Comparison of ENCODE assay signal across 1 cellular context in the genomic region with DNA sequence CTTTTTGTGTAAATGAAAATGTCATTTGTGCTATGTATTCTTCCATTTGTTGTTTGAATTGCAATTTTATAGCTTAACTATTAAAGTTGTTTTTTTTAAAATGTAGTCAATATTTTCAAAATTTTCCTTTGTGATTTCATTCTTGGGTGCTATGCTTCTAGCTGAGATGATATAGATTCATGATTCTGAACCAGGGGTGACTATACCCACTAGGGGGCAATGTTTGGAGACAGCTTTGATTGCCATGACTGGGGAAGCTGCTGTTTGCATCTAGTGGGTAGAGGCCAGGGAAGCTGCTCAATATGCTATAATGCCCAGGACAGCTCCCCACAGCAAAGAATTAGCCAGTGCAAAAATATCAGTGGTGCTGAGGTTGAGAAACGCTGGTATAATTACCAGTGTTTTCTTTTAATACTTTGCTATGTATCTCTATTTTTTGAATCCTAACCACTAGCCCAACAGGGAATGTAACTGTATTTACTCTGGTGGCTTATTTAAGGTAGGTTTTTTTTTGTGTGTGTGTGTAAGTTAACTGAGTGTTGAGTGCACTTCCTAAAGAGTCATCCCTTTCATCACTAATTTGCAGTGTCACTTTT.
TF ChIP-seq lines count a peak whose summit lies in the region.

No MANE protein-coding gene starts in this region.

TF ChIP-seq in HepG2, 621 proteins besides CTCF, POLR2A, EP300 and RAD21 (continued from another document):
- TF ChIP-seq ZUFSP (CRISPR knock-in tag; IDR thresholded peaks at IDR 0.05; ENCODE audit: borderline replicate concordance) (no peak), HMGA1 (CRISPR knock-in tag; conservative IDR thresholded peaks at IDR 0.05) (no peak), KLF11 (CRISPR knock-in tag; IDR thresholded peaks at IDR 0.05) (no peak), SMC3 (IDR thresholded peaks at IDR 0.05; ENCODE audit: low read length) (peak; percentile 90), SRY (CRISPR knock-in tag; IDR thresholded peaks at IDR 0.05) (no peak), ZNF446 (CRISPR knock-in tag; IDR thresholded peaks at IDR 0.05) (no peak), ZNF101 (CRISPR knock-in tag; IDR thresholded peaks at IDR 0.05; ENCODE audit: borderline replicate concordance, low read depth) (no peak), ZNF263 (CRISPR knock-in tag; IDR thresholded peaks at IDR 0.05) (no peak), BRCA1 (CRISPR knock-in tag; IDR thresholded peaks at IDR 0.05) (no peak), NFATC3 (CRISPR knock-in tag; IDR thresholded peaks at IDR 0.05) (no peak), MTF1 (CRISPR knock-in tag; IDR thresholded peaks at IDR 0.05) (no peak), RXRB (CRISPR knock-in tag; IDR thresholded peaks at IDR 0.05; ENCODE audit: borderline replicate concordance) (peak; percentile 24; the same call in 1 of the 2 replicates), ARID3A (IDR thresholded peaks at IDR 0.05; ENCODE audit: low read depth, low read length) (peak; percentile 38; the same call in 1 of the 2 replicates), IKZF4 (CRISPR knock-in tag; IDR thresholded peaks at IDR 0.05; ENCODE audit: borderline replicate concordance, low read depth, not compliant biosample characterization) (no peak), NFKBIZ (CRISPR knock-in tag; IDR thresholded peaks at IDR 0.05) (no peak), STAG1 (CRISPR knock-in tag; IDR thresholded peaks at IDR 0.05) (peak; percentile 76), RFXAP (CRISPR knock-in tag; IDR thresholded peaks at IDR 0.05; ENCODE audit: borderline replicate concordance) (no peak), ZNF746 (CRISPR knock-in tag; IDR thresholded peaks at IDR 0.05) (no peak), ZNF550 (CRISPR knock-in tag; IDR thresholded peaks at IDR 0.05; ENCODE audit: borderline replicate concordance) (no peak), MAFK (conservative IDR thresholded peaks at IDR 0.05 in 1 of 2, IDR thresholded peaks at IDR 0.05 in 1 of 2; ENCODE audit: low read length in 2 of 2) (no peak), ZNF687 (CRISPR knock-in tag; IDR thresholded peaks at IDR 0.05) (no peak), TERF1 (CRISPR knock-in tag; IDR thresholded peaks at IDR 0.05) (no peak), WIZ (CRISPR knock-in tag; IDR thresholded peaks at IDR 0.05) (no peak), ZNF234 (CRISPR knock-in tag; conservative IDR thresholded peaks at IDR 0.05) (no peak), SP5 (CRISPR knock-in tag; IDR thresholded peaks at IDR 0.05; ENCODE audit: borderline replicate concordance, low read depth) (no peak), ERF (CRISPR knock-in tag; IDR thresholded peaks at IDR 0.05) (no peak), ZNF30 (CRISPR knock-in tag; IDR thresholded peaks at IDR 0.05) (no peak)
- TF ChIP-seq, protein P1, sequence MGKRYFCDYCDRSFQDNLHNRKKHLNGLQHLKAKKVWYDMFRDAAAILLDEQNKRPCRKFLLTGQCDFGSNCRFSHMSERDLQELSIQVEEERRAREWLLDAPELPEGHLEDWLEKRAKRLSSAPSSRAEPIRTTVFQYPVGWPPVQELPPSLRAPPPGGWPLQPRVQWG (CRISPR knock-in tag; IDR thresholded peaks at IDR 0.05; ENCODE audit: borderline replicate concordance, low read depth), result no peak
- TF ChIP-seq, protein P2, sequence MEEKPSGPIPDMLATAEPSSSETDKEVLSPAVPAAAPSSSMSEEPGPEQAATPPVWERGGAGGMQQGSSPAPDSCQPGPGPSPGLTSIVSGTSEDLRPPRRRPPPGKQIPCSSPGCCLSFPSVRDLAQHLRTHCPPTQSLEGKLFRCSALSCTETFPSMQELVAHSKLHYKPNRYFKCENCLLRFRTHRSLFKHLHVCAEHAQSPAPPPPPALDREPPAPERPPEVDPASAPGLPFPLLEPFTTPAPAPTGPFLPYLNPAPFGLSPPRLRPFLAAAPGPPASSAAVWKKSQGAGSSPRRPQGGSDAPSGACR (CRISPR knock-in tag; IDR thresholded peaks at IDR 0.05), result no peak
TF ChIP-seq in HepG2: peak in this region for 4.
